ENCODE assay signal across 14 cellular contexts in the genomic region with DNA sequence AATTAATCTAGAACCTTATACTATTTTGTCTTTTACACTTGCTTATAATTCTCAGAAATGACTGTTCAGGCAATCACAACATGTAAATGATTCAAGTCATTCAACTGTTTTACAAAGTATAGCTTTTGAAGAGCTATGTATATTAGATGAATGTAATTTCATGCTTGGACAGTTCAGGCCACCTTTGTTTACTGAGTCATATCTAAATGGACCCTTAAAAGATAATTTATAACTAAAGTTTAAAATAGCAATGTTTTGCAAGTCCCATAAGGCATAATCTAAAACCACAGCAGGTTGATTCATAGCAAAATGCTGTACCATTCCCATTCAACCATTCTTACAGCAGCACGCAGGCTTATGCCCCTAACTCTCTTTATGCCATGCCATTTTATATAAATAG.
"Had no signal": no experiment of that assay in that cellular context is flagged by ENCODE, and none has a peak within 500 bp of the region (broad histone marks: within the 10 kb centered on the region; RNA-seq: fewer than 3 reads in every experiment).

No MANE protein-coding gene starts in this region.

- DNase-seq: activated CD4-positive, alpha-beta T cell treated with anti-CD3 and anti-CD28 coated beads, Interleukin-2, amount 50 U/mL, for 4 hours; activated CD4-positive, CD25-positive, alpha-beta regulatory T cell treated with anti-CD3 and anti-CD28 coated beads, Interleukin-2, amount 50 U/mL, for 72 hours; activated T-cell treated with anti-CD3 and anti-CD28 coated beads for 4 hours; amniotic stem cell; caudate nucleus; kidney; left ventricle myocardium inferior; naive thymus-derived CD8-positive, alpha-beta T cell; pancreas; sigmoid colon; stimulated activated CD4-positive, alpha-beta T cell treated with anti-CD3 and anti-CD28 coated beads, Interleukin-1b, Interleukin-23, amount 100 ng/mL, for 48 hours; T-helper 9 cell had no signal

- ATAC-seq: activated naive CD4-positive, alpha-beta T cell treated with anti-CD3 and anti-CD28 coated beads, Interleukin-2, amount 50 U/mL, for 72 hours; gastroesophageal sphincter; naive thymus-derived CD8-positive, alpha-beta T cell; pancreas had no signal

- H3K27ac Mint-ChIP-seq: activated naive CD4-positive, alpha-beta T cell treated with anti-CD3 and anti-CD28 coated beads, Interleukin-2, amount 50 U/mL, for 72 hours had no signal

- H3K4me3 Mint-ChIP-seq: naive thymus-derived CD8-positive, alpha-beta T cell had no signal

- H3K9me3 Mint-ChIP-seq: activated naive CD4-positive, alpha-beta T cell treated with anti-CD3 and anti-CD28 coated beads, Interleukin-2, amount 50 U/mL, for 72 hours; naive thymus-derived CD8-positive, alpha-beta T cell had no signal

- H3K36me3 Mint-ChIP-seq: activated naive CD4-positive, alpha-beta T cell treated with anti-CD3 and anti-CD28 coated beads, Interleukin-2, amount 50 U/mL, for 72 hours; naive thymus-derived CD8-positive, alpha-beta T cell had no signal

- H3K27me3 Mint-ChIP-seq: naive thymus-derived CD8-positive, alpha-beta T cell had no signal
